ENCODE assay signal across 19 cellular contexts in genomic region chr5:137086289-137086838, GRCh38.
DNase-seq lines count a peak whose midpoint lies in the region; ATAC-seq and TF ChIP-seq lines count a peak whose summit lies in the region.
"Had no signal": no experiment of that assay in that cellular context is flagged by ENCODE, and none has a peak within 500 bp of the region (broad histone marks: within the 10 kb centered on the region; RNA-seq: fewer than 3 reads in every experiment).

No MANE protein-coding gene starts in this region.

- H3K27me3 Mint-ChIP-seq in H9 (ENCODE audit: low read depth) = no peaks in the 10 kb centered on the region; the same call in 1 of the 2 replicates
- H3K27me3 Mint-ChIP-seq: B cell had no signal

- H3K9me3 ChIP-seq in H9 (ENCODE audit: control insufficient read depth, low read depth, low read length) (no peaks in the 10 kb centered on the region), PC-3 (ENCODE audit: low read length) (no peaks in the 10 kb centered on the region), trophoblast cell (ENCODE audit: insufficient read depth, low read depth, low read length) (peaks cover 3% of the 10 kb centered on the region), suprapubic skin (no peaks in the 10 kb centered on the region)
- H3K9me3 ChIP-seq: SK-N-SH had no signal

- H3K14ac ChIP-seq in H9 (ENCODE audit: insufficient read depth, low read length) = no peak overlapping the region
- no peak overlapping the region for H3K14ac ChIP-seq in trophoblast cell (ENCODE audit: low read length)

- H3K36me3 ChIP-seq in PC-3 (ENCODE audit: low read depth, low read length) = no peaks in the 10 kb centered on the region
- H3K36me3 ChIP-seq in trophoblast cell (ENCODE audit: control insufficient read depth in 1 of 2, insufficient read depth in 2 of 2, low read length in 2 of 2) = no peaks in the 10 kb centered on the region
- no peaks in the 10 kb centered on the region for H3K36me3 ChIP-seq in suprapubic skin

- no peaks in the 10 kb centered on the region for H3F3A ChIP-seq in PC-3 (ENCODE audit: low read length, unreplicated experiment)

- CTCF ChIA-PET in PC-3 (lab: Charles Lee) = no interaction called here

- H3K4me2 ChIP-seq in H9 (ENCODE audit: insufficient read depth, insufficient read length, low read length) (no peak overlapping the region), PC-3 (ENCODE audit: low read length) (no peak overlapping the region), trophoblast cell (ENCODE audit: low read length) (no peak overlapping the region)
- H3K4me2 ChIP-seq: PC-9, SK-N-SH had no signal

- ATAC-seq in PC-3 (no peak; the same call in 1 of the 2 replicates), HG02884 (IDR thresholded peaks at IDR 0.05; ENCODE audit: unreplicated experiment) (no peak)

- peaks cover 34 to 35% of the 10 kb centered on the region in 2 experiments for H3K4me1 Mint-ChIP-seq in H9
- H3K4me1 Mint-ChIP-seq: B cell; CD8-positive, alpha-beta memory T cell had no signal

- no peaks in the 10 kb centered on the region for H3K9me2 ChIP-seq in PC-3 (replicated peaks; ENCODE audit: low read length)
- H3K9me2 ChIP-seq: SK-N-SH had no signal

- H3K23me2 ChIP-seq in H9 (ENCODE audit: insufficient read length, low read depth, low read length, poor library complexity, severe bottlenecking) = no peaks in the 10 kb centered on the region

- H3K56ac ChIP-seq in H9 (ENCODE audit: insufficient read length, low read depth, low read length) = no peak overlapping the region

- no peaks in the 10 kb centered on the region for H3K9me3 Mint-ChIP-seq in H9

- no peak overlapping the region for H3T11ph ChIP-seq in H9 (ENCODE audit: low read length)

- H3K79me2 ChIP-seq in H9 (ENCODE audit: insufficient read depth, low read length) (no peaks in the 10 kb centered on the region), PC-3 (ENCODE audit: low read length) (no peaks in the 10 kb centered on the region), trophoblast cell (ENCODE audit: control insufficient read depth, insufficient read depth, low read length, poor library complexity) (no peaks in the 10 kb centered on the region)

- no peak overlapping the region for H3K4me3 Mint-ChIP-seq in H9
- H3K4me3 Mint-ChIP-seq: B cell; CD8-positive, alpha-beta memory T cell had no signal

- TF ChIP-seq POLR2A in suprapubic skin (IDR thresholded peaks at IDR 0.05) = no peak

- no peak overlapping the region for H3K27ac ChIP-seq in 22Rv1
- no peak overlapping the region for H3K27ac ChIP-seq in H9 (ENCODE audit: insufficient read length, low read depth, low read length)
- no peak overlapping the region for H3K27ac ChIP-seq in PC-3 (ENCODE audit: low read length)
- no peak overlapping the region for H3K27ac ChIP-seq in trophoblast cell (ENCODE audit: low read depth, low read length)
- no peak overlapping the region for H3K27ac ChIP-seq in suprapubic skin
- H3K27ac ChIP-seq: PC-9 had no signal

- DNase-seq in H9 (no peak), PC-3 (no peak), globus pallidus (ENCODE audit: low spot score) (peak; percentile 18), trophoblast cell (no peak), suprapubic skin (ENCODE audit: low spot score in 2 of 2) (no peak)
- no peak for DNase-seq in central memory CD4-positive, alpha-beta T cell
- DNase-seq: ACHN; CD8-positive, alpha-beta memory T cell; DND-41; GDM1; NCI-H1105 treated with DMSO at 0.1 percent for 48 hours; NCI-H187; NCI-H2171 treated with DMSO at 0.1 percent for 48 hours; NCI-H524; PC-9; SK-N-SH had no signal

- H3K18ac ChIP-seq in H9 (ENCODE audit: insufficient read length, low read depth, low read length) = no peak overlapping the region
- no peak overlapping the region for H3K18ac ChIP-seq in trophoblast cell (ENCODE audit: low read length)

- no peak overlapping the region for H3K27ac Mint-ChIP-seq in H9
- H3K27ac Mint-ChIP-seq: B cell; CD8-positive, alpha-beta memory T cell had no signal

- H2BK12ac ChIP-seq in H9 (ENCODE audit: insufficient read length, low read depth, low read length) = no peak overlapping the region
- H2BK12ac ChIP-seq in trophoblast cell (ENCODE audit: low read length) = no peak overlapping the region

- H3K79me1 ChIP-seq in H9 (ENCODE audit: insufficient read depth, low read depth, low read length, poor library complexity, severe bottlenecking) (no peaks in the 10 kb centered on the region), trophoblast cell (ENCODE audit: low read length) (no peaks in the 10 kb centered on the region)

- TF ChIP-seq CTCF in 22Rv1 (IDR thresholded peaks at IDR 0.05) (peak; percentile 26; the same call in 1 of the 2 replicates), H9 (conservative IDR thresholded peaks at IDR 0.05) (peak; percentile 38; the same call in 2 of the 3 replicates), PC-3 (conservative IDR thresholded peaks at IDR 0.05; ENCODE audit: low read depth, low read length) (peak; percentile 22; the same call in 1 of the 2 replicates), suprapubic skin (IDR thresholded peaks at IDR 0.05) (no peak)

- H4K91ac ChIP-seq in H9 (ENCODE audit: insufficient read length, low read depth, low read length) = no peak overlapping the region
- H4K91ac ChIP-seq in trophoblast cell (ENCODE audit: low read depth, low read length) = no peak overlapping the region

- H2AFZ ChIP-seq in H9 (ENCODE audit: low read length) (no peak overlapping the region), PC-3 (ENCODE audit: low read length) (no peak overlapping the region), trophoblast cell (ENCODE audit: insufficient read depth, low read length, poor library complexity) (no peak overlapping the region)
- H2AFZ ChIP-seq: PC-9 had no signal

- no peak overlapping the region for H2AK5ac ChIP-seq in H9 (ENCODE audit: insufficient read length, low read length)
- H2AK5ac ChIP-seq in trophoblast cell (ENCODE audit: low read length) = no peak overlapping the region

- no peaks in the 10 kb centered on the region for H3K27me3 ChIP-seq in H9 (ENCODE audit: insufficient read depth, low read length)
- no peaks in the 10 kb centered on the region for H3K27me3 ChIP-seq in PC-3 (ENCODE audit: low read length)
- H3K27me3 ChIP-seq in trophoblast cell (ENCODE audit: insufficient read depth, low read length) = no peaks in the 10 kb centered on the region
- H3K27me3 ChIP-seq in suprapubic skin = no peaks in the 10 kb centered on the region

- H2BK5ac ChIP-seq in H9 (ENCODE audit: insufficient read length, low read length) = no peak overlapping the region
- H2BK5ac ChIP-seq in trophoblast cell (ENCODE audit: low read depth, low read length, poor library complexity) = no peak overlapping the region

- H3K4ac ChIP-seq in H9 (ENCODE audit: low read depth, low read length) = no peak overlapping the region
- no peak overlapping the region for H3K4ac ChIP-seq in trophoblast cell (ENCODE audit: low read depth, low read length)

- no peak overlapping the region for H3K9ac ChIP-seq in H9 (ENCODE audit: extremely low read depth, insufficient read length, low read length)
- no peak overlapping the region for H3K9ac ChIP-seq in PC-3 (ENCODE audit: low read length)
- H3K9ac ChIP-seq in trophoblast cell (ENCODE audit: low read length) = no peak overlapping the region
- H3K9ac ChIP-seq: SK-N-SH had no signal

- H2BK15ac ChIP-seq in H9 (ENCODE audit: low read depth, low read length) = no peak overlapping the region

- no CpG with 5 or more reads among the region's 7 CpGs for WGBS in H9 (ENCODE audit: extremely low coverage, insufficient read length, low lambda C conversion rate)
- no CpG with 5 or more reads among the region's 7 CpGs for whole genome bisulfite sequencing in trophoblast cell (ENCODE audit: extremely low coverage, insufficient coverage, insufficient read length)
- WGBS in suprapubic skin = 77% methylated on average over 7 of the region's 7 CpGs

- POLR2A ChIA-PET in PC-3 (lab: Charles Lee; ENCODE audit: unreplicated experiment) = no interaction called here

- H3K36me3 Mint-ChIP-seq in H9 (ENCODE audit: insufficient read depth in 1 of 3, low read depth in 3 of 3) = no peaks in the 10 kb centered on the region; a peak in 1 of 7 replicates
- H3K36me3 Mint-ChIP-seq: CD8-positive, alpha-beta memory T cell had no signal

- no peak overlapping the region for H2BK20ac ChIP-seq in H9 (ENCODE audit: low read depth, low read length, poor library complexity, severe bottlenecking)

- no peak for TF ChIP-seq EP300 in suprapubic skin (IDR thresholded peaks at IDR 0.05)

- H2BK120ac ChIP-seq in H9 (ENCODE audit: low read depth, low read length, poor library complexity, severe bottlenecking) = no peak overlapping the region
- no peak overlapping the region for H2BK120ac ChIP-seq in trophoblast cell (ENCODE audit: insufficient read depth, low read length, poor library complexity)

- intact Hi-C loops in PC-3 (cut with micrococcal nuclease) = no loop called here

- H4K20me1 ChIP-seq in H9 (ENCODE audit: control insufficient read depth, insufficient read depth, insufficient read length) = no peaks in the 10 kb centered on the region
- H4K20me1 ChIP-seq in PC-3 (ENCODE audit: low read length) = no peaks in the 10 kb centered on the region

- BruUV-seq in PC-3 (replicated peaks; lab: Mats Ljungman, UMichigan) = no TSS peak

- no peak overlapping the region for H4K5ac ChIP-seq in H9 (ENCODE audit: insufficient read length, low read depth, low read length)

- no peak overlapping the region for H3K4me3 ChIP-seq in PC-3 (ENCODE audit: low read length)
- no peak overlapping the region for H3K4me3 ChIP-seq in trophoblast cell (ENCODE audit: low read depth, low read length)
- no peak overlapping the region for H3K4me3 ChIP-seq in suprapubic skin
- H3K4me3 ChIP-seq: PC-9 had no signal

- H3K4me1 ChIP-seq in H9 (ENCODE audit: insufficient read depth, low read length) (peaks cover 13% of the 10 kb centered on the region; the same call in 1 of the 2 replicates), PC-3 (ENCODE audit: insufficient read depth, low read length) (no peaks in the 10 kb centered on the region), trophoblast cell (ENCODE audit: control insufficient read depth in 1 of 2, insufficient read depth in 2 of 2, low read length in 2 of 2) (no peaks in the 10 kb centered on the region), suprapubic skin (no peaks in the 10 kb centered on the region)

- no peak overlapping the region for H4K8ac ChIP-seq in H9 (replicated peaks; ENCODE audit: insufficient read length, low read depth, low read length)
- no peak overlapping the region for H4K8ac ChIP-seq in trophoblast cell (ENCODE audit: low read depth, low read length)

- no peak overlapping the region for H4K12ac ChIP-seq in trophoblast cell (ENCODE audit: low read depth, low read length)

- H3K23ac ChIP-seq in H9 (ENCODE audit: insufficient read length, low read depth, low read length) (no peak overlapping the region), trophoblast cell (ENCODE audit: low read length) (no peak overlapping the region)

Comparison
In these comparisons a context has a peak if more than half of its experiments do, and no peak if none do; other contexts are left out.
1. CTCF ChIP-seq: peak in 22Rv1 (single experiment), H9 (single experiment) and PC-3 (single experiment); none in suprapubic skin (0 of 2).